ENCODE assay signal across 11 cellular contexts in the genomic region with DNA sequence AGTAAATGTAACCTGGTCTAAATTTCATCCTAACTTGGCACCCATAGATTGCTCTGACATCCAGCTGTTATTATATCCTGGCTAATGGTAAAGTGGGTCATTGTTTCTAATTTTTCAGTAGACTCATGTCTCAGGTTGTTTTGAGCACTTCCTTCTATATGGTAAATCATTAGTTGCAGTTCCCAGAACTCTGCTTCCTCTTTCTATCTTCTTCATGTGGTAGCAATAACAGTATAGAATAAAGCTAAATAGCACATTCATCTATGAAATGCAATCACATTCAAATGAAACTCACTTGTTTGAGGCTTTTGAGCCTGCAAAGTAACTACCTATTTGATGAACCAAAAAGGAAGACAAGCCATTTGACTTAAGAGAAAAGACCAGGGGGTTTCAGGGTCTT.
A peak's percentile ranks its signal among the peaks of the same experiment; 100 is the strongest.
DNase-seq lines count a peak whose midpoint lies in the region; ATAC-seq and TF ChIP-seq lines count a peak whose summit lies in the region.
"Had no signal": no experiment of that assay in that cellular context is flagged by ENCODE, and none has a peak within 500 bp of the region (broad histone marks: within the 10 kb centered on the region; RNA-seq: fewer than 3 reads in every experiment).

No MANE protein-coding gene starts in this region.

- peak; percentile 48 for DNase-seq in naive B cell
- no peak for DNase-seq in mesothelial cell of epicardium (ENCODE audit: low spot score in 2 of 2, unreplicated experiment in 2 of 2)
- no peak for DNase-seq in stimulated activated naive CD4-positive, alpha-beta T cell (lab: John Stamatoyannopoulos, UW)
- DNase-seq: effector memory CD4-positive, alpha-beta T cell; nephron progenitor cell had no signal

- H3K9me3 Mint-ChIP-seq in naive B cell (no peaks in the 10 kb centered on the region), mesothelial cell of epicardium (no peaks in the 10 kb centered on the region)
- H3K9me3 Mint-ChIP-seq: GM23338, nephron progenitor cell had no signal

- H3K27ac Mint-ChIP-seq in naive B cell = peak overlapping the region; percentile 29 to 79 (median 50)
- H3K27ac Mint-ChIP-seq in mesothelial cell of epicardium = no peak overlapping the region
- H3K27ac Mint-ChIP-seq: activated naive CD8-positive, alpha-beta T cell; GM23338; nephron progenitor cell had no signal

- H3K27me3 Mint-ChIP-seq in naive B cell (no peaks in the 10 kb centered on the region), mesothelial cell of epicardium (ENCODE audit: low read depth) (peaks cover 13% of the 10 kb centered on the region)
- H3K27me3 Mint-ChIP-seq: activated naive CD8-positive, alpha-beta T cell had no signal

- no peak for TF ChIP-seq CTCF in mesothelial cell of epicardium (IDR thresholded peaks at IDR 0.05; ENCODE audit: unreplicated experiment)

- no peaks in the 10 kb centered on the region for H3K36me3 Mint-ChIP-seq in naive B cell
- H3K36me3 Mint-ChIP-seq in mesothelial cell of epicardium = no peaks in the 10 kb centered on the region
- H3K36me3 Mint-ChIP-seq: activated naive CD8-positive, alpha-beta T cell had no signal

- H3K4me1 Mint-ChIP-seq in naive B cell (peaks cover 33 to 45% (median 36%) of the 10 kb centered on the region in 3 donors), mesothelial cell of epicardium (peaks cover 4% of the 10 kb centered on the region)
- H3K4me1 Mint-ChIP-seq: GM23338, nephron progenitor cell had no signal

- H3K4me3 Mint-ChIP-seq in naive B cell (peak overlapping the region in 7 of 8 donors; percentile 7 to 68 (median 15)), mesothelial cell of epicardium (no peak overlapping the region)
- H3K4me3 Mint-ChIP-seq: activated naive CD8-positive, alpha-beta T cell; GM23338; nephron progenitor cell had no signal

- ATAC-seq in GM19025 (IDR thresholded peaks at IDR 0.05; ENCODE audit: low read depth, unreplicated experiment) = peak; percentile 54
- peak; percentile 60 for ATAC-seq in HG02759 (IDR thresholded peaks at IDR 0.05; ENCODE audit: unreplicated experiment)
- ATAC-seq in HG03575 (IDR thresholded peaks at IDR 0.05; ENCODE audit: extremely low read depth, insufficient number of reproducible peaks, low FRiP score, unreplicated experiment) = peak; percentile 38
- ATAC-seq in naive B cell (ENCODE audit: low read depth in 2 of 2) = peak; percentile 52 to 54
- ATAC-seq in SK-N-SH treated with all-trans-retinoic acid at 6 μM for 48 hours = no peak
- ATAC-seq: GM23338 had no signal

TF ChIP-seq in SK-N-SH treated with all-trans-retinoic acid at 6 μM for 48 hours, 23 proteins besides CTCF, POLR2A, EP300 and RAD21:
- no peak for TF ChIP-seq ISL1 (CRISPR knock-in tag; IDR thresholded peaks at IDR 0.05)
- TF ChIP-seq BACH2 (CRISPR knock-in tag; IDR thresholded peaks at IDR 0.05; ENCODE audit: borderline replicate concordance) = no peak
- TF ChIP-seq ARNTL (CRISPR knock-in tag; IDR thresholded peaks at IDR 0.05; ENCODE audit: borderline replicate concordance, low read depth) = no peak
- TF ChIP-seq ZFP3 (CRISPR knock-in tag; IDR thresholded peaks at IDR 0.05) = no peak
- TF ChIP-seq, protein P1, sequence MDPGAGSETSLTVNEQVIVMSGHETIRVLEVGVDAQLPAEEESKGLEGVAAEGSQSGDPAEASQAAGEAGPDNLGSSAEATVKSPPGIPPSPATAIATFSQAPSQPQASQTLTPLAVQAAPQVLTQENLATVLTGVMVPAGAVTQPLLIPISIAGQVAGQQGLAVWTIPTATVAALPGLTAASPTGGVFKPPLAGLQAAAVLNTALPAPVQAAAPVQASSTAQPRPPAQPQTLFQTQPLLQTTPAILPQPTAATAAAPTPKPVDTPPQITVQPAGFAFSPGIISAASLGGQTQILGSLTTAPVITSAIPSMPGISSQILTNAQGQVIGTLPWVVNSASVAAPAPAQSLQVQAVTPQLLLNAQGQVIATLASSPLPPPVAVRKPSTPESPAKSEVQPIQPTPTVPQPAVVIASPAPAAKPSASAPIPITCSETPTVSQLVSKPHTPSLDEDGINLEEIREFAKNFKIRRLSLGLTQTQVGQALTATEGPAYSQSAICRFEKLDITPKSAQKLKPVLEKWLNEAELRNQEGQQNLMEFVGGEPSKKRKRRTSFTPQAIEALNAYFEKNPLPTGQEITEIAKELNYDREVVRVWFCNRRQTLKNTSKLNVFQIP (CRISPR knock-in tag; IDR thresholded peaks at IDR 0.05; ENCODE audit: borderline replicate concordance, low read depth) = no peak
- TF ChIP-seq, protein P2, sequence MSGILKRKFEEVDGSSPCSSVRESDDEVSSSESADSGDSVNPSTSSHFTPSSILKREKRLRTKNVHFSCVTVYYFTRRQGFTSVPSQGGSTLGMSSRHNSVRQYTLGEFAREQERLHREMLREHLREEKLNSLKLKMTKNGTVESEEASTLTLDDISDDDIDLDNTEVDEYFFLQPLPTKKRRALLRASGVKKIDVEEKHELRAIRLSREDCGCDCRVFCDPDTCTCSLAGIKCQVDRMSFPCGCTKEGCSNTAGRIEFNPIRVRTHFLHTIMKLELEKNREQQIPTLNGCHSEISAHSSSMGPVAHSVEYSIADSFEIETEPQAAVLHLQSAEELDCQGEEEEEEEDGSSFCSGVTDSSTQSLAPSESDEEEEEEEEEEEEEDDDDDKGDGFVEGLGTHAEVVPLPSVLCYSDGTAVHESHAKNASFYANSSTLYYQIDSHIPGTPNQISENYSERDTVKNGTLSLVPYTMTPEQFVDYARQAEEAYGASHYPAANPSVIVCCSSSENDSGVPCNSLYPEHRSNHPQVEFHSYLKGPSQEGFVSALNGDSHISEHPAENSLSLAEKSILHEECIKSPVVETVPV (CRISPR knock-in tag; IDR thresholded peaks at IDR 0.05) = no peak
- TF ChIP-seq ZNF565 (CRISPR knock-in tag; conservative IDR thresholded peaks at IDR 0.05; ENCODE audit: low read depth) = no peak
- no peak for TF ChIP-seq SNAI2 (CRISPR knock-in tag; IDR thresholded peaks at IDR 0.05)
- TF ChIP-seq, protein P3, sequence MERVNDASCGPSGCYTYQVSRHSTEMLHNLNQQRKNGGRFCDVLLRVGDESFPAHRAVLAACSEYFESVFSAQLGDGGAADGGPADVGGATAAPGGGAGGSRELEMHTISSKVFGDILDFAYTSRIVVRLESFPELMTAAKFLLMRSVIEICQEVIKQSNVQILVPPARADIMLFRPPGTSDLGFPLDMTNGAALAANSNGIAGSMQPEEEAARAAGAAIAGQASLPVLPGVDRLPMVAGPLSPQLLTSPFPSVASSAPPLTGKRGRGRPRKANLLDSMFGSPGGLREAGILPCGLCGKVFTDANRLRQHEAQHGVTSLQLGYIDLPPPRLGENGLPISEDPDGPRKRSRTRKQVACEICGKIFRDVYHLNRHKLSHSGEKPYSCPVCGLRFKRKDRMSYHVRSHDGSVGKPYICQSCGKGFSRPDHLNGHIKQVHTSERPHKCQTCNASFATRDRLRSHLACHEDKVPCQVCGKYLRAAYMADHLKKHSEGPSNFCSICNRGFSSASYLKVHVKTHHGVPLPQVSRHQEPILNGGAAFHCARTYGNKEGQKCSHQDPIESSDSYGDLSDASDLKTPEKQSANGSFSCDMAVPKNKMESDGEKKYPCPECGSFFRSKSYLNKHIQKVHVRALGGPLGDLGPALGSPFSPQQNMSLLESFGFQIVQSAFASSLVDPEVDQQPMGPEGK (CRISPR knock-in tag; IDR thresholded peaks at IDR 0.05; ENCODE audit: borderline replicate concordance) = no peak
- TF ChIP-seq, protein P4, sequence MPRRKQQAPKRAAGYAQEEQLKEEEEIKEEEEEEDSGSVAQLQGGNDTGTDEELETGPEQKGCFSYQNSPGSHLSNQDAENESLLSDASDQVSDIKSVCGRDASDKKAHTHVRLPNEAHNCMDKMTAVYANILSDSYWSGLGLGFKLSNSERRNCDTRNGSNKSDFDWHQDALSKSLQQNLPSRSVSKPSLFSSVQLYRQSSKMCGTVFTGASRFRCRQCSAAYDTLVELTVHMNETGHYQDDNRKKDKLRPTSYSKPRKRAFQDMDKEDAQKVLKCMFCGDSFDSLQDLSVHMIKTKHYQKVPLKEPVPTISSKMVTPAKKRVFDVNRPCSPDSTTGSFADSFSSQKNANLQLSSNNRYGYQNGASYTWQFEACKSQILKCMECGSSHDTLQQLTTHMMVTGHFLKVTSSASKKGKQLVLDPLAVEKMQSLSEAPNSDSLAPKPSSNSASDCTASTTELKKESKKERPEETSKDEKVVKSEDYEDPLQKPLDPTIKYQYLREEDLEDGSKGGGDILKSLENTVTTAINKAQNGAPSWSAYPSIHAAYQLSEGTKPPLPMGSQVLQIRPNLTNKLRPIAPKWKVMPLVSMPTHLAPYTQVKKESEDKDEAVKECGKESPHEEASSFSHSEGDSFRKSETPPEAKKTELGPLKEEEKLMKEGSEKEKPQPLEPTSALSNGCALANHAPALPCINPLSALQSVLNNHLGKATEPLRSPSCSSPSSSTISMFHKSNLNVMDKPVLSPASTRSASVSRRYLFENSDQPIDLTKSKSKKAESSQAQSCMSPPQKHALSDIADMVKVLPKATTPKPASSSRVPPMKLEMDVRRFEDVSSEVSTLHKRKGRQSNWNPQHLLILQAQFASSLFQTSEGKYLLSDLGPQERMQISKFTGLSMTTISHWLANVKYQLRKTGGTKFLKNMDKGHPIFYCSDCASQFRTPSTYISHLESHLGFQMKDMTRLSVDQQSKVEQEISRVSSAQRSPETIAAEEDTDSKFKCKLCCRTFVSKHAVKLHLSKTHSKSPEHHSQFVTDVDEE (CRISPR knock-in tag; IDR thresholded peaks at IDR 0.05) = no peak
- no peak for TF ChIP-seq PPARA (CRISPR knock-in tag; IDR thresholded peaks at IDR 0.05; ENCODE audit: borderline replicate concordance)
- no peak for TF ChIP-seq CSDC2 (CRISPR knock-in tag; IDR thresholded peaks at IDR 0.05)
- TF ChIP-seq TOX (CRISPR knock-in tag; IDR thresholded peaks at IDR 0.05; ENCODE audit: borderline replicate concordance) = no peak
- no peak for TF ChIP-seq ZFP30 (CRISPR knock-in tag; IDR thresholded peaks at IDR 0.05)
- TF ChIP-seq, protein P5, sequence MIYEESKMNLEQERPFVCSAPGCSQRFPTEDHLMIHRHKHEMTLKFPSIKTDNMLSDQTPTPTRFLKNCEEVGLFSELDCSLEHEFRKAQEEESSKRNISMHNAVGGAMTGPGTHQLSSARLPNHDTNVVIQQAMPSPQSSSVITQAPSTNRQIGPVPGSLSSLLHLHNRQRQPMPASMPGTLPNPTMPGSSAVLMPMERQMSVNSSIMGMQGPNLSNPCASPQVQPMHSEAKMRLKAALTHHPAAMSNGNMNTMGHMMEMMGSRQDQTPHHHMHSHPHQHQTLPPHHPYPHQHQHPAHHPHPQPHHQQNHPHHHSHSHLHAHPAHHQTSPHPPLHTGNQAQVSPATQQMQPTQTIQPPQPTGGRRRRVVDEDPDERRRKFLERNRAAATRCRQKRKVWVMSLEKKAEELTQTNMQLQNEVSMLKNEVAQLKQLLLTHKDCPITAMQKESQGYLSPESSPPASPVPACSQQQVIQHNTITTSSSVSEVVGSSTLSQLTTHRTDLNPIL (CRISPR knock-in tag; IDR thresholded peaks at IDR 0.05; ENCODE audit: low read depth) = no peak
- no peak for TF ChIP-seq TCF4 (CRISPR knock-in tag; IDR thresholded peaks at IDR 0.05; ENCODE audit: borderline replicate concordance)
TF ChIP-seq in SK-N-SH treated with all-trans-retinoic acid at 6 μM for 48 hours: peak in this region for 0.
